ENCODE assay signal across 14 cellular contexts in genomic region chr20:4681971-4682370, GRCh38. TPM values are rescaled to one million over a fixed set of nuclear protein-coding genes. Genes with fewer than 3 reads are reported as not detected.
A peak's percentile ranks its signal among the peaks of the same experiment; 100 is the strongest.
DNase-seq lines count a peak whose midpoint lies in the region; ATAC-seq and TF ChIP-seq lines count a peak whose summit lies in the region.
"Had no signal": no experiment of that assay in that cellular context is flagged by ENCODE, and none has a peak within 500 bp of the region (broad histone marks: within the 10 kb centered on the region; RNA-seq: fewer than 3 reads in every experiment).

No MANE protein-coding gene starts in this region.

- H3K27me3 ChIP-seq in layer of hippocampus (ENCODE audit: control insufficient read depth, insufficient read depth, low read length) (no peaks in the 10 kb centered on the region), lower lobe of right lung (ENCODE audit: low read depth) (no peaks in the 10 kb centered on the region), ascending aorta (no peaks in the 10 kb centered on the region)
- no peaks in the 10 kb centered on the region for H3K27me3 ChIP-seq in effector memory CD4-positive, alpha-beta T cell (replicated peaks; ENCODE audit: control insufficient read depth, insufficient read depth, low read length, poor library complexity, severe bottlenecking)
- H3K27me3 ChIP-seq: MG63 had no signal

- intact Hi-C loops in lower lobe of right lung (cut with DNase I) (no loop called here), ascending aorta (cut with DNase I) (no loop called here)

- ATAC-seq in lower lobe of right lung: no peak
- ATAC-seq: stimulated activated naive CD8-positive, alpha-beta T cell treated with anti-CD3 and anti-CD28 coated beads, Interleukin-15, Interleukin-2, amounts not matched to agents 100 U/mL and 50 U/mL, for 24 hours had no signal

- no peak overlapping the region for H3K4me3 ChIP-seq in AG10803 (ENCODE audit: low read length)
- H3K4me3 ChIP-seq in choroid plexus epithelial cell (ENCODE audit: low read depth, low read length): no peak overlapping the region
- no peak overlapping the region for H3K4me3 ChIP-seq in lower lobe of right lung
- H3K4me3 ChIP-seq in effector memory CD4-positive, alpha-beta T cell (ENCODE audit: insufficient read depth, low read depth, low read length, poor library complexity, severe bottlenecking): no peak overlapping the region
- no peak overlapping the region for H3K4me3 ChIP-seq in ascending aorta
- H3K4me3 ChIP-seq: MG63 had no signal

- H3K36me3 ChIP-seq in lower lobe of right lung (no peaks in the 10 kb centered on the region), ascending aorta (no peaks in the 10 kb centered on the region)
- no peaks in the 10 kb centered on the region for H3K36me3 ChIP-seq in effector memory CD4-positive, alpha-beta T cell (ENCODE audit: control insufficient read depth, insufficient read depth, low read length)
- H3K36me3 ChIP-seq: MG63 had no signal

- peak overlapping the region; percentile 8 for H3K27ac ChIP-seq in layer of hippocampus (ENCODE audit: low read depth, low read length)
- H3K27ac ChIP-seq in lower lobe of right lung: no peak overlapping the region
- H3K27ac ChIP-seq in effector memory CD4-positive, alpha-beta T cell (ENCODE audit: insufficient read depth, low read length, poor library complexity, severe bottlenecking): no peak overlapping the region
- H3K27ac ChIP-seq in ascending aorta: no peak overlapping the region

- H3K4me1 ChIP-seq in lower lobe of right lung (peaks cover 8% of the 10 kb centered on the region), ascending aorta (peaks cover 0 to 4% of the 10 kb centered on the region in 2 donors)
- H3K4me1 ChIP-seq in effector memory CD4-positive, alpha-beta T cell (ENCODE audit: control insufficient read depth, insufficient read depth, low read length, poor library complexity, severe bottlenecking): peaks cover 24% of the 10 kb centered on the region

- DNase-seq in AG10803 (ENCODE audit: low read depth): peak; percentile 87
- peak; percentile 80 for DNase-seq in HCEC 1CT
- DNase-seq in choroid plexus epithelial cell (ENCODE audit: low read depth): peak; percentile 28
- no peak for DNase-seq in GM19240 (ENCODE audit: insufficient read length, low spot score)
- no peak for DNase-seq in lower lobe of right lung
- no peak for DNase-seq in effector memory CD4-positive, alpha-beta T cell
- no peak for DNase-seq in ascending aorta (ENCODE audit: low spot score in 2 of 2)
- DNase-seq: activated CD4-positive, alpha-beta T cell treated with anti-CD3 and anti-CD28 coated beads for 1 hour; glutamatergic neuron; MG63; stimulated activated naive CD8-positive, alpha-beta T cell treated with anti-CD3 and anti-CD28 coated beads, Interleukin-15, Interleukin-2, amounts not matched to agents 100 U/mL and 50 U/mL, for 24 hours had no signal

- no peaks in the 10 kb centered on the region for H3K9me3 ChIP-seq in lower lobe of right lung
- no peaks in the 10 kb centered on the region for H3K9me3 ChIP-seq in effector memory CD4-positive, alpha-beta T cell (ENCODE audit: control insufficient read depth, low read length)
- no peaks in the 10 kb centered on the region for H3K9me3 ChIP-seq in ascending aorta
- H3K9me3 ChIP-seq: MG63 had no signal

- TF ChIP-seq CTCF in AG10803 (conservative IDR thresholded peaks at IDR 0.05; ENCODE audit: low read length): no peak
- TF ChIP-seq CTCF in choroid plexus epithelial cell (conservative IDR thresholded peaks at IDR 0.05; ENCODE audit: low read depth, low read length): no peak
- no peak for TF ChIP-seq CTCF in lower lobe of right lung (IDR thresholded peaks at IDR 0.05)
- TF ChIP-seq CTCF in ascending aorta (IDR thresholded peaks at IDR 0.05): no peak

RNA-seq across cellular contexts. Expression of gene PRNP, which starts 4.3 kb away (rescaled TPM):
- total RNA-seq in lower lobe of right lung (79.5 TPM), ascending aorta (72.5 TPM)

RNA-seq across cellular contexts. Expression of gene PRND, which starts 39.7 kb away (rescaled TPM):
- not detected for total RNA-seq in lower lobe of right lung
- total RNA-seq in ascending aorta: not detected
- total RNA-seq: activated T-helper 1 cell treated with anti-CD3 and anti-CD28 coated beads, Interleukin-12 subunit alpha, Interleukin-12 subunit beta, Interleukin-2, Interleukin-4 antibody, amounts not matched to agents 30 ng/mL and 10 ng/mL and 1 ng/mL, durations not matched to agents 14 hours and 24 hours and 36 hours; osteoblast had no signal

Comparison
In these comparisons a context has a peak if more than half of its experiments do, and no peak if none do; other contexts are left out.
1. DNase-seq: peak in AG10803 (single experiment), HCEC 1CT (single experiment) and choroid plexus epithelial cell (single experiment); none in GM19240 (single experiment), lower lobe of right lung (single experiment), effector memory CD4-positive, alpha-beta T cell (0 of 3) and ascending aorta (0 of 2).